Comparison of ENCODE assay signal across 8 cellular contexts in genomic region chr1:6490181-6491075, GRCh38. TPM values are rescaled to one million over a fixed set of nuclear protein-coding genes. Genes with fewer than 3 reads are reported as not detected.
A peak's percentile ranks its signal among the peaks of the same experiment; 100 is the strongest.
DNase-seq lines count a peak whose midpoint lies in the region; ATAC-seq, FAIRE-seq and TF ChIP-seq lines count a peak whose summit lies in the region.

No MANE protein-coding gene starts in this region.

- H3K23ac ChIP-seq in H1 (ENCODE audit: insufficient read length) = no peak overlapping the region

- TF ChIP-seq EP300 in H1 (IDR thresholded peaks at IDR 0.05; ENCODE audit: borderline replicate concordance in 1 of 2, low read depth in 2 of 2, low read length in 2 of 2) = peak in 1 of 2 experiments; percentile 97; a peak in 1 of 3 replicates

- no peaks in the 10 kb centered on the region for H3K9me3 Mint-ChIP-seq in CD8-positive, alpha-beta memory T cell
- no peaks in the 10 kb centered on the region for H3K9me3 Mint-ChIP-seq in mesothelial cell of epicardium
- H3K9me3 Mint-ChIP-seq in stimulated activated naive B cell treated with anti-CD40 and anti-IgM and Interleukin-4, amounts not matched to agents 10 μg/mL and 1 μg/mL and 100 μg/mL, for 72 hours = no peaks in the 10 kb centered on the region

- H2AFZ ChIP-seq in H1 (ENCODE audit: low read length) = peak overlapping the region; percentile 7; the same call in 1 of the 2 replicates

- CTCF ChIA-PET in CD8-positive, alpha-beta memory T cell (lab: Charles Lee) = interaction anchor here (0.6 to 7.2 kb wide), 29 partner anchors 9 to 244 kb away, joined by 3 to 79 read pairs (median 3); partner anchors contain the start of genes HES2, NOL9, TAS1R1 and ZBTB48
- CTCF ChIA-PET in H1 (lab: Charles Lee; ENCODE audit: partially characterized antibody) = interaction anchor here (0.6 to 12.0 kb wide), 22 partner anchors 8 to 146 kb away, joined by 3 to 168 read pairs (median 4); partner anchors contain the start of gene NOL9

- peaks cover 2 to 3% of the 10 kb centered on the region in 2 experiments for H4K20me1 ChIP-seq in H1 (replicated peaks in 1 of 2; ENCODE audit: control insufficient read depth in 1 of 2, insufficient read depth in 2 of 2, low read length in 2 of 2)

- no peak for FAIRE-seq in H1 (lab: Jason Lieb, UNC)

- TF ChIP-seq CTCF in H1 (IDR thresholded peaks at IDR 0.05; ENCODE audit: control extremely low read depth in 1 of 3, insufficient read depth in 1 of 3, low read depth in 1 of 3, low read length in 3 of 3) = 0 out of 4 replicates have a peak, but pooled peaks of 1 of the 3 experiments have one; percentile 1
- peak; percentile 63 for TF ChIP-seq CTCF in mesothelial cell of epicardium (IDR thresholded peaks at IDR 0.05; ENCODE audit: unreplicated experiment)

- peak overlapping the region; percentile 75 for H4K5ac ChIP-seq in H1 (ENCODE audit: insufficient read length, low read depth, low read length)

- peak overlapping the region; percentile 87 for H3K56ac ChIP-seq in H1 (replicated peaks; ENCODE audit: insufficient read length, low read depth, low read length)

- no peak overlapping the region for H2AK5ac ChIP-seq in H1 (ENCODE audit: low read depth, low read length)

- H3K79me2 ChIP-seq in H1 (ENCODE audit: control insufficient read depth in 1 of 2, insufficient read depth in 2 of 2, low read length in 2 of 2) = no peaks in the 10 kb centered on the region

- peak; percentile 24 to 60 (median 29) for DNase-seq in CD8-positive, alpha-beta memory T cell
- DNase-seq in NAMALWA (ENCODE audit: low spot score) (peak; percentile 86), H1 (ENCODE audit: low read depth in 1 of 2, low spot score in 2 of 2) (peak in 1 of 2 experiments; percentile 90), mesothelial cell of epicardium (ENCODE audit: low spot score in 2 of 2, unreplicated experiment in 2 of 2) (peak; percentile 52 to 76)
- DNase-seq in activated CD4-positive, alpha-beta T cell treated with anti-CD3 and anti-CD28 coated beads, Interleukin-2, amount 50 U/mL, for 4 hours = peak; percentile 36 to 37
- DNase-seq in stimulated activated naive B cell treated with anti-CD40 and anti-IgM and Interleukin-4, amounts not matched to agents 10 μg/mL and 1 μg/mL and 100 μg/mL, for 72 hours = peak; percentile 52

- H3K27me3 ChIP-seq in CD8-positive, alpha-beta memory T cell (ENCODE audit: insufficient read depth, low read length, poor library complexity, severe bottlenecking) = peaks cover 16% of the 10 kb centered on the region
- no peaks in the 10 kb centered on the region; a peak in 2 of 7 replicates for H3K27me3 ChIP-seq in H1 (replicated peaks in 1 of 4; ENCODE audit: control insufficient read depth in 3 of 4, extremely low read depth in 1 of 4, insufficient read depth in 3 of 4, low read length in 3 of 4)

- H2BK12ac ChIP-seq in H1 (ENCODE audit: low read depth, low read length) = no peak overlapping the region

- 2% methylated on average over 36 of the region's 70 CpGs; no CpG with 5 or more reads in 1 of the 2 experiments for WGBS in H1 (ENCODE audit: extremely low coverage in 1 of 2, insufficient coverage in 1 of 2, insufficient read length in 1 of 2, insufficient replicate concordance in 2 of 2, low coverage in 1 of 2, low lambda C conversion rate in 2 of 2, missing lambda C conversion rate in 1 of 2), 2 experiments

- peak overlapping the region; percentile 80 to 92 for H3K4me2 ChIP-seq in H1 (ENCODE audit: insufficient read depth in 1 of 2, low read depth in 2 of 2, low read length in 2 of 2)

- no peaks in the 10 kb centered on the region for H3K36me3 ChIP-seq in CD8-positive, alpha-beta memory T cell (ENCODE audit: insufficient read depth, low read length)
- H3K36me3 ChIP-seq in H1 (ENCODE audit: control insufficient read depth in 2 of 4, insufficient read depth in 4 of 4, low read length in 3 of 4) = no peaks in the 10 kb centered on the region

- H2BK15ac ChIP-seq in H1 (ENCODE audit: low read length) = peak overlapping the region; percentile 61; the same call in 1 of the 2 replicates

- H4K8ac ChIP-seq in H1 (ENCODE audit: extremely low read depth, insufficient read depth, low read length) = peak overlapping the region; percentile 80

- peak overlapping the region; percentile 60; the same call in 1 of the 2 replicates for H2BK5ac ChIP-seq in H1 (ENCODE audit: low read depth, low read length)

- peak overlapping the region in 5 of 8 donors; percentile 17 to 92 (median 49) for H3K27ac Mint-ChIP-seq in CD8-positive, alpha-beta memory T cell
- H3K27ac Mint-ChIP-seq in mesothelial cell of epicardium = peak overlapping the region; percentile 43
- H3K27ac Mint-ChIP-seq in stimulated activated naive B cell treated with anti-CD40 and anti-IgM and Interleukin-4, amounts not matched to agents 10 μg/mL and 1 μg/mL and 100 μg/mL, for 72 hours = peak overlapping the region; percentile 65

- H3K4ac ChIP-seq in H1 (replicated peaks; ENCODE audit: insufficient read length, low read depth, low read length) = peak overlapping the region; percentile 51

- peaks cover 0 to 2% (median 0%) of the 10 kb centered on the region in 3 donors for H3K36me3 Mint-ChIP-seq in CD8-positive, alpha-beta memory T cell
- no peaks in the 10 kb centered on the region for H3K36me3 Mint-ChIP-seq in mesothelial cell of epicardium
- H3K36me3 Mint-ChIP-seq in stimulated activated naive B cell treated with anti-CD40 and anti-IgM and Interleukin-4, amounts not matched to agents 10 μg/mL and 1 μg/mL and 100 μg/mL, for 72 hours = no peaks in the 10 kb centered on the region

- H2BK20ac ChIP-seq in H1 (ENCODE audit: low read length) = no peak overlapping the region

- H3K14ac ChIP-seq in H1 (ENCODE audit: insufficient read length) = no peak overlapping the region

- no peaks in the 10 kb centered on the region; the same call in 1 of the 2 replicates for H3K79me1 ChIP-seq in H1 (ENCODE audit: low read depth, low read length)

- peak overlapping the region; percentile 88 for H4K91ac ChIP-seq in H1 (replicated peaks; ENCODE audit: insufficient read length, low read length)

- H3K4me1 ChIP-seq in CD8-positive, alpha-beta memory T cell (ENCODE audit: insufficient read depth, low read length) = peaks cover 23% of the 10 kb centered on the region
- peaks cover 0 to 28% (median 14%) of the 10 kb centered on the region in 4 experiments; a peak in 6 of 7 replicates for H3K4me1 ChIP-seq in H1 (replicated peaks in 1 of 4; ENCODE audit: control insufficient read depth in 3 of 4, insufficient read depth in 4 of 4, low read length in 3 of 4)

- H3K4me3 ChIP-seq in CD8-positive, alpha-beta memory T cell (ENCODE audit: low read length) = peak overlapping the region; percentile 78
- peak overlapping the region; percentile 45 to 80 (median 68) for H3K4me3 ChIP-seq in H1 (ENCODE audit: extremely low read depth in 1 of 4, insufficient read depth in 2 of 4, low read depth in 3 of 4, low read length in 4 of 4)

- peaks cover 14 to 26% (median 18%) of the 10 kb centered on the region in 3 donors for H3K4me1 Mint-ChIP-seq in CD8-positive, alpha-beta memory T cell
- H3K4me1 Mint-ChIP-seq in mesothelial cell of epicardium = peaks cover 21% of the 10 kb centered on the region
- peaks cover 18 to 30% of the 10 kb centered on the region in 2 donors for H3K4me1 Mint-ChIP-seq in stimulated activated naive B cell treated with anti-CD40 and anti-IgM and Interleukin-4, amounts not matched to agents 10 μg/mL and 1 μg/mL and 100 μg/mL, for 72 hours

- TF ChIP-seq RAD21 in H1 (IDR thresholded peaks at IDR 0.05 in 1 of 2, conservative IDR thresholded peaks at IDR 0.05 in 1 of 2; ENCODE audit: low read depth in 2 of 2, low read length in 2 of 2) = peak in 1 of 2 experiments; percentile 1; a peak in 1 of 4 replicates

- H3K27ac ChIP-seq in CD8-positive, alpha-beta memory T cell (ENCODE audit: low read depth, low read length) = peak overlapping the region; percentile 51
- no peak overlapping the region for H3K27ac ChIP-seq in H1 (ENCODE audit: low read depth, low read length)

- H3K18ac ChIP-seq in H1 (ENCODE audit: extremely low read depth, low read length) = peak overlapping the region; percentile 90

- H3K9ac ChIP-seq in H1 (replicated peaks in 1 of 4; ENCODE audit: extremely low read depth in 1 of 4, low read depth in 3 of 4, low read length in 3 of 4) = peak overlapping the region in 1 of 4 experiments; percentile 34; a peak in 2 of 7 replicates

- H3K9me3 ChIP-seq in CD8-positive, alpha-beta memory T cell (ENCODE audit: low read length) = no peaks in the 10 kb centered on the region
- H3K9me3 ChIP-seq in H1 (ENCODE audit: insufficient read depth in 2 of 2, low read depth in 1 of 2, low read length in 1 of 2) = no peaks in the 10 kb centered on the region

- peaks cover 13% of the 10 kb centered on the region; the same call in 1 of the 2 replicates for H3K23me2 ChIP-seq in H1 (ENCODE audit: low read depth, low read length)

- peak overlapping the region; percentile 68 to 89 (median 80) for H3K4me3 Mint-ChIP-seq in CD8-positive, alpha-beta memory T cell
- H3K4me3 Mint-ChIP-seq in mesothelial cell of epicardium = peak overlapping the region; percentile 73
- peak overlapping the region; percentile 84 to 88 for H3K4me3 Mint-ChIP-seq in stimulated activated naive B cell treated with anti-CD40 and anti-IgM and Interleukin-4, amounts not matched to agents 10 μg/mL and 1 μg/mL and 100 μg/mL, for 72 hours

- POLR2A ChIA-PET in CD8-positive, alpha-beta memory T cell (lab: Charles Lee) = interaction anchor here (0.6 to 1.0 kb wide), 3 partner anchors 42 to 67 kb away, joined by 3 to 4 read pairs (median 4); partner anchors contain the start of genes NOL9 and TAS1R1
- POLR2A ChIA-PET in H1 (lab: Charles Lee; ENCODE audit: partially characterized antibody) = interaction anchor here (0.6 to 1.6 kb wide), 12 partner anchors 12 to 245 kb away, joined by 3 to 8 read pairs (median 3); no protein-coding TSS in a partner anchor

- H2BK120ac ChIP-seq in H1 (replicated peaks; ENCODE audit: low read depth, low read length) = peak overlapping the region; percentile 82

- peaks cover 11 to 23% of the 10 kb centered on the region in 2 donors for H3K27me3 Mint-ChIP-seq in CD8-positive, alpha-beta memory T cell
- H3K27me3 Mint-ChIP-seq in mesothelial cell of epicardium (ENCODE audit: low read depth) = peaks cover 4% of the 10 kb centered on the region
- peaks cover 27 to 43% of the 10 kb centered on the region in 2 donors for H3K27me3 Mint-ChIP-seq in stimulated activated naive B cell treated with anti-CD40 and anti-IgM and Interleukin-4, amounts not matched to agents 10 μg/mL and 1 μg/mL and 100 μg/mL, for 72 hours

- TF ChIP-seq POLR2A in H1 (IDR thresholded peaks at IDR 0.05; ENCODE audit: control extremely low read depth in 1 of 2, low read depth in 2 of 2, low read length in 2 of 2) = peak in 1 of 2 experiments; percentile 25; a peak in 1 of 3 replicates

- ATAC-seq in GM19463 (IDR thresholded peaks at IDR 0.05; ENCODE audit: unreplicated experiment) = peak; percentile 45
- ATAC-seq in stimulated activated naive B cell treated with anti-CD40 and anti-IgM and Interleukin-4, amounts not matched to agents 10 μg/mL and 1 μg/mL and 100 μg/mL, for 72 hours (replicated peaks) = peak; percentile 69 to 75
- ATAC-seq in HG02588 (IDR thresholded peaks at IDR 0.05; ENCODE audit: unreplicated experiment) = no peak

RNA-seq across cellular contexts. Expression of gene PLEKHG5, which starts 1.0 kb away (rescaled TPM):
- 1 to 10 TPM; 2.2 to 2.6 TPM for total RNA-seq in CD8-positive, alpha-beta memory T cell
- 1.0 TPM for polyA plus RNA-seq in CD8-positive, alpha-beta memory T cell
- 12.5 and 13.8 TPM in 2 replicates for total RNA-seq in H1 (2021; fragmentation: NEBNext Ultra II Directional; extraction: Animal tissue kit (Norgen Biotek cat#: 25700))
- 10.4 and 16.8 TPM in 2 replicates for polyA plus RNA-seq in H1 (2011; rRNA removed)
- 12.2 TPM for polyA plus RNA-seq in H1 (2011; cell fraction: cytosol; rRNA removed)
- 72.0 TPM for polyA plus RNA-seq in H1 (2011; cell fraction: nucleus; rRNA removed)
- polyA plus RNA-seq in H1 (2012, experiment 1 of 2) = 8.2 to 19.5 TPM (median 15.5 TPM) in 4 replicates
- polyA plus RNA-seq in H1 (2012, experiment 2 of 2) = 7.7 TPM
- 12.4 TPM for polyA plus RNA-seq in H1 (2013, experiment 1 of 2)
- polyA plus RNA-seq in H1 (2013, experiment 2 of 2) = 11.4 TPM
- polyA minus RNA-seq in H1 (2011; rRNA and poly(A)+ RNA removed) = 4.7 TPM in 2 replicates
- polyA minus RNA-seq in H1 (2011; cell fraction: cytosol; rRNA and poly(A)+ RNA removed) = 6.5 TPM
- 14.6 TPM for polyA minus RNA-seq in H1 (2011; cell fraction: nucleus; rRNA and poly(A)+ RNA removed)
- 49.3 to 51.2 TPM (median 50.7 TPM) in 3 replicates for total RNA-seq in mesothelial cell of epicardium

RNA-seq across cellular contexts. Expression of gene TNFRSF25, which starts 24.5 kb away (rescaled TPM):
- total RNA-seq in CD8-positive, alpha-beta memory T cell = 100 to 1,000 TPM in 1 of 2 experiments, 10 to 100 TPM in 1; 90.8 to 100 TPM
- polyA plus RNA-seq in CD8-positive, alpha-beta memory T cell = 30.0 TPM
- total RNA-seq in H1 (2021; fragmentation: NEBNext Ultra II Directional; extraction: Animal tissue kit (Norgen Biotek cat#: 25700)) = 9.3 and 10.7 TPM in 2 replicates
- 19.5 and 26.1 TPM in 2 replicates for polyA plus RNA-seq in H1 (2011; rRNA removed)
- 20.6 TPM for polyA plus RNA-seq in H1 (2011; cell fraction: cytosol; rRNA removed)
- polyA plus RNA-seq in H1 (2011; cell fraction: nucleus; rRNA removed) = 116 TPM
- 7.8 to 20.0 TPM (median 18.8 TPM) in 4 replicates for polyA plus RNA-seq in H1 (2012, experiment 1 of 2)
- 8.1 TPM for polyA plus RNA-seq in H1 (2012, experiment 2 of 2)
- 11.1 TPM for polyA plus RNA-seq in H1 (2013, experiment 1 of 2)
- polyA plus RNA-seq in H1 (2013, experiment 2 of 2) = 9.8 TPM
- polyA minus RNA-seq in H1 (2011; rRNA and poly(A)+ RNA removed) = 3.1 and 3.9 TPM in 2 replicates
- polyA minus RNA-seq in H1 (2011; cell fraction: cytosol; rRNA and poly(A)+ RNA removed) = 4.1 TPM
- polyA minus RNA-seq in H1 (2011; cell fraction: nucleus; rRNA and poly(A)+ RNA removed) = 9.6 TPM
- total RNA-seq in mesothelial cell of epicardium = 38.9 to 41.6 TPM (median 39.4 TPM) in 3 replicates
